ENCODE assay signal across 8 cellular contexts in genomic region chr4:78058591-78059523, GRCh38. TPM values are rescaled to one million over a fixed set of nuclear protein-coding genes. Genes with fewer than 3 reads are reported as not detected.
DNase-seq lines count a peak whose midpoint lies in the region; ATAC-seq, FAIRE-seq and TF ChIP-seq lines count a peak whose summit lies in the region.

No MANE protein-coding gene starts in this region.

- H3K4me1 Mint-ChIP-seq in T-cell: peaks cover 29 to 32% (median 31%) of the 10 kb centered on the region in 3 donors

- TF ChIP-seq CTCF in epithelial cell of esophagus (IDR thresholded peaks at IDR 0.05; ENCODE audit: insufficient read depth, low read depth, low read length, missing control alignments) (no peak), mucosa of descending colon (IDR thresholded peaks at IDR 0.05) (no peak)

- ATAC-seq in T-cell (replicated peaks in 1 of 4) (peak in 1 of 4 experiments; percentile 20), mucosa of descending colon (peak; percentile 60), HG02763 (IDR thresholded peaks at IDR 0.05; ENCODE audit: unreplicated experiment) (no peak), GM18909 (IDR thresholded peaks at IDR 0.05; ENCODE audit: poor library complexity, unreplicated experiment) (no peak)

- 2% methylated on average over 54 of the region's 54 CpGs for WGBS in urinary bladder

- H3K36me3 ChIP-seq in mucosa of descending colon (ENCODE audit: low read depth) (no peaks in the 10 kb centered on the region), urinary bladder (ENCODE audit: insufficient read depth) (no peaks in the 10 kb centered on the region)

- CTCF ChIA-PET in T-cell (lab: Charles Lee): interaction anchor here (0.6 to 1.5 kb wide), 9 partner anchors 10 to 1884 kb away, joined by 3 to 7 read pairs (median 4); no protein-coding TSS in a partner anchor

- intact Hi-C loops in mucosa of descending colon (cut with DNase I, micrococcal nuclease): loop anchor here in 1 of 2 donors (5.0 kb wide), 1 partner anchor 453 kb away; no protein-coding TSS in a partner anchor

- H3K4me3 Mint-ChIP-seq in T-cell: peak overlapping the region; percentile 79 to 93 (median 79)

- H3K27me3 Mint-ChIP-seq in T-cell: peaks cover 61 to 73% of the 10 kb centered on the region in 2 donors

- no peak overlapping the region for H3K27ac Mint-ChIP-seq in T-cell

- peak; percentile 71 for DNase-seq in COLO668 (lab: John Stamatoyannopoulos, UW; ENCODE audit: unreplicated experiment)
- DNase-seq in HTR-8/SVneo (ENCODE audit: insufficient read length, low spot score): peak; percentile 5
- DNase-seq in T-cell: peak in 1 of 34 experiments; percentile 2
- peak; percentile 72 for DNase-seq in epithelial cell of esophagus (ENCODE audit: low read depth)
- DNase-seq in mucosa of descending colon: peak; percentile 38 to 61 (median 60)

- H3K4me1 ChIP-seq in mucosa of descending colon (ENCODE audit: low read depth): peaks cover 22% of the 10 kb centered on the region
- H3K4me1 ChIP-seq in urinary bladder (ENCODE audit: insufficient read depth): no peaks in the 10 kb centered on the region

- no peak for FAIRE-seq in HTR-8/SVneo (lab: Jason Lieb, UNC)

- H3K9me3 ChIP-seq in mucosa of descending colon: no peaks in the 10 kb centered on the region

- no peaks in the 10 kb centered on the region for H3K9me3 Mint-ChIP-seq in T-cell

- H3K36me3 Mint-ChIP-seq in T-cell: no peaks in the 10 kb centered on the region

- POLR2A ChIA-PET in T-cell (lab: Charles Lee): interaction anchor here in 1 of 2 donors (0.6 kb wide), 2 partner anchors 20 to 336 kb away, joined by 3 read pairs; no protein-coding TSS in a partner anchor

- H3K27ac ChIP-seq in urinary bladder (ENCODE audit: low read depth): no peak overlapping the region

- H3K4me3 ChIP-seq in epithelial cell of esophagus (ENCODE audit: low read length): peak overlapping the region; percentile 72
- no peak overlapping the region for H3K4me3 ChIP-seq in mucosa of descending colon
- H3K4me3 ChIP-seq in urinary bladder (ENCODE audit: low read depth, low read length): peak overlapping the region; percentile 52

RNA-seq across cellular contexts. Expression of gene FRAS1, which starts 1.7 kb away (rescaled TPM):
- under 1 TPM in 3 of 5 donors, not detected in 2; 0.23 to 0.39 (median 0.32) TPM for total RNA-seq in T-cell
- 1 to 10 TPM; 1.2 to 9.3 (median 2.2) TPM for total RNA-seq in mucosa of descending colon
- 20.5 TPM for total RNA-seq in urinary bladder
- 0.27 TPM for polyA plus RNA-seq in urinary bladder
